ENCODE assay signal across 8 cellular contexts in the genomic region with DNA sequence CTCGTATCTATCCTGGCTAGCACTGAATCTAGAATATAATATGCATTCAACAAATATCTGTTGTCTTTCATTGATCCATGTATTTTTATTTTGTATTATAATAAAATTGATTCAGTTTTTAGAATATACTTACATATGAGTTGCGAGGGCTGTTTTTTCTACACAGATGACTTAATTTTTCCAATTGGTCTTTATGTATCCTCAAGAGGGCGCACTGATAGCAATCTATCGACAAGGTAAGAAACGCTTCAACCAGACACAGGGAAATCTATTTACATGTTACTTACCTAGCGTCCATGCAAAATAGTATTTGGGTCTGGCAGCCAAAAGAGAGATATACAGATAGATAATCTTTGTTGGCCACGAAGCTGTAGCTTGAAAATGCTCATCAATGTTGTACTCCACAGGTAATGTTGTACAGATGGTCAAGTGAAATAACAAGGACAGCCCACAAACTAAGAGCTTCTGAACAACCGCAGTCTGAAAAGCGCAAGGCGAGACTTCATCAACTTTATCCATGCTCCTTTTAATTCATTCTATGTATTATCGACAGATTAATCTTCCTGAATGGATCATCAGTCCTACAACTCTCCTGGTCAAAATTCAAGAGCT. TPM values are rescaled to one million over a fixed set of nuclear protein-coding genes. Genes with fewer than 3 reads are reported as not detected.
DNase-seq lines count a peak whose midpoint lies in the region; ATAC-seq, FAIRE-seq and TF ChIP-seq lines count a peak whose summit lies in the region.

No MANE protein-coding gene starts in this region.

- dilution Hi-C loops in endothelial cell of umbilical vein (cut with MboI; ENCODE audit: extremely low pct_ligation_motif_present, low sequenced_read_pairs): no loop called here

- H3K79me2 ChIP-seq in endothelial cell of umbilical vein (ENCODE audit: control insufficient read depth, insufficient read depth, low read length): no peaks in the 10 kb centered on the region
- no peaks in the 10 kb centered on the region for H3K79me2 ChIP-seq in osteoblast (ENCODE audit: insufficient read depth, low read length)

- H3K27ac Mint-ChIP-seq in activated T-helper 1 cell treated with anti-CD3 and anti-CD28 coated beads, Interleukin-12 subunit alpha, Interleukin-12 subunit beta, Interleukin-2, Interleukin-4 antibody, amounts not matched to agents 30 ng/mL and 10 ng/mL and 1 ng/mL, durations not matched to agents 14 hours and 24 hours and 36 hours: no peak overlapping the region

- intact Hi-C loops in endothelial cell of umbilical vein (cut with micrococcal nuclease): loop anchor here (1.0 to 5.0 kb wide), 2 partner anchors 129 to 266 kb away; a partner anchor contains a TSS
- intact Hi-C loops in activated T-helper 1 cell treated with anti-CD3 and anti-CD28 coated beads, Interleukin-12 subunit alpha, Interleukin-12 subunit beta, Interleukin-2, Interleukin-4 antibody, amounts not matched to agents 30 ng/mL and 10 ng/mL and 1 ng/mL, durations not matched to agents 14 hours and 24 hours and 36 hours (cut with micrococcal nuclease): loop anchor here (1.0 kb wide), 1 partner anchor 266 kb away; no protein-coding TSS in a partner anchor

- H3K36me3 ChIP-seq in NT2/D1 (ENCODE audit: insufficient read depth, insufficient read length, low read length) (peaks cover 32% of the 10 kb centered on the region), endothelial cell of umbilical vein (ENCODE audit: control insufficient read depth in 2 of 2, extremely low read depth in 1 of 2, insufficient read depth in 2 of 2, low read length in 2 of 2) (no peaks in the 10 kb centered on the region), osteoblast (ENCODE audit: insufficient read depth, low read length) (peaks cover 32% of the 10 kb centered on the region)

- H3K27me3 ChIP-seq in NT2/D1 (ENCODE audit: insufficient read depth, insufficient read length) (no peaks in the 10 kb centered on the region), endothelial cell of umbilical vein (ENCODE audit: control insufficient read depth in 2 of 2, insufficient read depth in 2 of 2, low read length in 2 of 2) (no peaks in the 10 kb centered on the region), osteoblast (ENCODE audit: insufficient read depth, low read length) (no peaks in the 10 kb centered on the region)

- peak; percentile 90 for FAIRE-seq in endothelial cell of umbilical vein (lab: Jason Lieb, UNC)

- H2AFZ ChIP-seq in endothelial cell of umbilical vein (ENCODE audit: low read depth, low read length): no peak overlapping the region
- no peak overlapping the region for H2AFZ ChIP-seq in osteoblast (ENCODE audit: low read length)

- H3K9me3 ChIP-seq in NT2/D1 (ENCODE audit: insufficient read depth, low read length) (no peaks in the 10 kb centered on the region), endothelial cell of umbilical vein (replicated peaks; ENCODE audit: control insufficient read depth, insufficient read depth, low read length) (no peaks in the 10 kb centered on the region), osteoblast (ENCODE audit: low read depth, low read length) (no peaks in the 10 kb centered on the region)

- H3K9me3 Mint-ChIP-seq in activated T-helper 1 cell treated with anti-CD3 and anti-CD28 coated beads, Interleukin-12 subunit alpha, Interleukin-12 subunit beta, Interleukin-2, Interleukin-4 antibody, amounts not matched to agents 30 ng/mL and 10 ng/mL and 1 ng/mL, durations not matched to agents 14 hours and 24 hours and 36 hours: no peaks in the 10 kb centered on the region

- no peaks in the 10 kb centered on the region for H3K4me1 Mint-ChIP-seq in activated T-helper 1 cell treated with anti-CD3 and anti-CD28 coated beads, Interleukin-12 subunit alpha, Interleukin-12 subunit beta, Interleukin-2, Interleukin-4 antibody, amounts not matched to agents 30 ng/mL and 10 ng/mL and 1 ng/mL, durations not matched to agents 14 hours and 24 hours and 36 hours (ENCODE audit: low read depth)

- peak; percentile 30 to 43 for TF ChIP-seq CTCF in endothelial cell of umbilical vein (IDR thresholded peaks at IDR 0.05; ENCODE audit: extremely low read depth in 1 of 2, insufficient read depth in 1 of 2, low read depth in 1 of 2, low read length in 2 of 2)
- TF ChIP-seq CTCF in osteoblast (IDR thresholded peaks at IDR 0.05; ENCODE audit: extremely low read depth, low read depth, low read length): peak; percentile 67

- no peaks in the 10 kb centered on the region for H3K9me1 ChIP-seq in endothelial cell of umbilical vein (replicated peaks; ENCODE audit: control insufficient read depth, extremely low read depth, insufficient read depth, low read length)

- no peak overlapping the region for H3K4me3 Mint-ChIP-seq in activated T-helper 1 cell treated with anti-CD3 and anti-CD28 coated beads, Interleukin-12 subunit alpha, Interleukin-12 subunit beta, Interleukin-2, Interleukin-4 antibody, amounts not matched to agents 30 ng/mL and 10 ng/mL and 1 ng/mL, durations not matched to agents 14 hours and 24 hours and 36 hours

- no peaks in the 10 kb centered on the region for H3K36me3 Mint-ChIP-seq in activated T-helper 1 cell treated with anti-CD3 and anti-CD28 coated beads, Interleukin-12 subunit alpha, Interleukin-12 subunit beta, Interleukin-2, Interleukin-4 antibody, amounts not matched to agents 30 ng/mL and 10 ng/mL and 1 ng/mL, durations not matched to agents 14 hours and 24 hours and 36 hours (ENCODE audit: low read depth)

- CTCF ChIA-PET in endothelial cell of umbilical vein (lab: Charles Lee): interaction anchor here (0.6 to 4.5 kb wide), 23 partner anchors 9 to 1776 kb away, joined by 3 to 126 read pairs (median 4); no protein-coding TSS in a partner anchor

- no peaks in the 10 kb centered on the region for H3K27me3 Mint-ChIP-seq in activated T-helper 1 cell treated with anti-CD3 and anti-CD28 coated beads, Interleukin-12 subunit alpha, Interleukin-12 subunit beta, Interleukin-2, Interleukin-4 antibody, amounts not matched to agents 30 ng/mL and 10 ng/mL and 1 ng/mL, durations not matched to agents 14 hours and 24 hours and 36 hours (ENCODE audit: insufficient read depth)

- H4K20me1 ChIP-seq in endothelial cell of umbilical vein (replicated peaks; ENCODE audit: control insufficient read depth, extremely low read depth, insufficient read depth, low read length) (no peaks in the 10 kb centered on the region), osteoblast (ENCODE audit: insufficient read depth, low read length) (no peaks in the 10 kb centered on the region)

- H3K4me2 ChIP-seq in endothelial cell of umbilical vein (ENCODE audit: insufficient read depth, low read length) (no peak overlapping the region), osteoblast (ENCODE audit: insufficient read depth, low read length) (no peak overlapping the region)

- no peaks in the 10 kb centered on the region for H3K4me1 ChIP-seq in NT2/D1 (ENCODE audit: insufficient read depth, insufficient read length)
- no peaks in the 10 kb centered on the region for H3K4me1 ChIP-seq in endothelial cell of umbilical vein (ENCODE audit: control insufficient read depth, extremely low read depth, insufficient read depth, low read length)
- no peaks in the 10 kb centered on the region for H3K4me1 ChIP-seq in osteoblast (ENCODE audit: insufficient read depth, low read length)

- BruUV-seq in endothelial cell of umbilical vein (replicated peaks; lab: Mats Ljungman, UMichigan): no TSS peak

- no peak for ATAC-seq in HG02571 (IDR thresholded peaks at IDR 0.05; ENCODE audit: unreplicated experiment)

- POLR2A ChIA-PET in endothelial cell of umbilical vein (lab: Charles Lee): no interaction called here

- H3K4me3 ChIP-seq in NT2/D1 (ENCODE audit: insufficient read length, low read depth): no peak overlapping the region
- no peak overlapping the region for H3K4me3 ChIP-seq in endothelial cell of umbilical vein (replicated peaks in 1 of 3; ENCODE audit: insufficient read depth in 1 of 3, low read depth in 1 of 3, low read length in 3 of 3)
- H3K4me3 ChIP-seq in osteoblast (ENCODE audit: insufficient read depth, low read length): no peak overlapping the region

- H3K27ac ChIP-seq in endothelial cell of umbilical vein (ENCODE audit: insufficient read depth, low read depth, low read length) (no peak overlapping the region), osteoblast (ENCODE audit: low read depth, low read length) (no peak overlapping the region)

- no peak overlapping the region for H3K9ac ChIP-seq in NT2/D1 (ENCODE audit: insufficient read length, low read depth)
- H3K9ac ChIP-seq in endothelial cell of umbilical vein (replicated peaks; ENCODE audit: extremely low read depth, insufficient read depth, low read length): no peak overlapping the region

- no peak for TF ChIP-seq POLR2A in endothelial cell of umbilical vein (IDR thresholded peaks at IDR 0.05; ENCODE audit: low read depth, low read length)

- DNase-seq in DMS53 treated with DMSO at 0.1 percent for 48 hours (lab: John Stamatoyannopoulos, UW; ENCODE audit: unreplicated experiment) (peak; percentile 39), HuH-7.5 (ENCODE audit: low spot score) (peak; percentile 16), NT2/D1 (ENCODE audit: low read depth, low spot score) (peak; percentile 46), endothelial cell of umbilical vein (ENCODE audit: low read depth, low spot score) (peak; percentile 70), osteoblast (ENCODE audit: insufficient read length, low spot score, missing footprints) (peak; percentile 75)
- no peak for DNase-seq in stimulated activated CD4-positive, alpha-beta T cell treated with anti-CD3 and anti-CD28 coated beads, Interleukin-4, amount 100 ng/mL, for 24 hours
- no peak for DNase-seq in activated T-helper 1 cell treated with anti-CD3 and anti-CD28 coated beads, Interleukin-12 subunit alpha, Interleukin-12 subunit beta, Interleukin-2, Interleukin-4 antibody, amounts not matched to agents 30 ng/mL and 10 ng/mL and 1 ng/mL, durations not matched to agents 14 hours and 24 hours and 36 hours (ENCODE audit: low spot score)

TF ChIP-seq in endothelial cell of umbilical vein, 7 proteins besides CTCF, POLR2A, EP300 and RAD21 (continues in another document):
- no peak for TF ChIP-seq EZH2 (IDR thresholded peaks at IDR 0.05; ENCODE audit: borderline replicate concordance, low read depth, low read length, severe bottlenecking)

RNA-seq across cellular contexts. Expression of a gene that starts 35.5 kb away (rescaled TPM):
- total RNA-seq in endothelial cell of umbilical vein (41.3 and 43.6 TPM in 2 replicates), osteoblast (125 and 134 TPM in 2 replicates)
- 33.9 and 44.9 TPM in 2 replicates for polyA plus RNA-seq in endothelial cell of umbilical vein
- 15.6 and 16.2 TPM in 2 replicates for polyA plus RNA-seq in endothelial cell of umbilical vein (2011; cell fraction: cytosol; rRNA removed)
- 68.0 and 77.2 TPM in 2 replicates for polyA plus RNA-seq in endothelial cell of umbilical vein (2011; cell fraction: nucleus; rRNA removed)
- polyA plus RNA-seq in endothelial cell of umbilical vein (2012): 30.4 and 33.1 TPM in 2 replicates
- polyA minus RNA-seq in endothelial cell of umbilical vein: 127 and 147 TPM in 2 replicates
- 20.4 TPM for polyA minus RNA-seq in endothelial cell of umbilical vein (2011; cell fraction: cytosol; rRNA and poly(A)+ RNA removed)
- polyA minus RNA-seq in endothelial cell of umbilical vein (2011; cell fraction: nucleus; rRNA and poly(A)+ RNA removed): 119 and 146 TPM in 2 replicates
- total RNA-seq in activated T-helper 1 cell treated with anti-CD3 and anti-CD28 coated beads, Interleukin-12 subunit alpha, Interleukin-12 subunit beta, Interleukin-2, Interleukin-4 antibody, amounts not matched to agents 30 ng/mL and 10 ng/mL and 1 ng/mL, durations not matched to agents 14 hours and 24 hours and 36 hours: 24.3 and 24.5 TPM in 2 replicates

Comparison
In these comparisons a context has a peak if more than half of its experiments do, and no peak if none do; other contexts are left out.
1. DNase-seq: peak in DMS53 treated with DMSO at 0.1 percent for 48 hours (single experiment), HuH-7.5 (single experiment), NT2/D1 (single experiment), endothelial cell of umbilical vein (single experiment) and osteoblast (single experiment); none in stimulated activated CD4-positive, alpha-beta T cell treated with anti-CD3 and anti-CD28 coated beads, Interleukin-4, amount 100 ng/mL, for 24 hours (single experiment) and activated T-helper 1 cell treated with anti-CD3 and anti-CD28 coated beads, Interleukin-12 subunit alpha, Interleukin-12 subunit beta, Interleukin-2, Interleukin-4 antibody, amounts not matched to agents 30 ng/mL and 10 ng/mL and 1 ng/mL, durations not matched to agents 14 hours and 24 hours and 36 hours (single experiment).